Comparison of ENCODE assay signal across 20 cellular contexts in genomic region chr3:100149713-100150112, GRCh38. TPM values are rescaled to one million over a fixed set of nuclear protein-coding genes. Genes with fewer than 3 reads are reported as not detected.
DNase-seq lines count a peak whose midpoint lies in the region; ATAC-seq, FAIRE-seq and TF ChIP-seq lines count a peak whose summit lies in the region.
"Had no signal": no experiment of that assay in that cellular context is flagged by ENCODE, and none has a peak within 500 bp of the region (broad histone marks: within the 10 kb centered on the region; RNA-seq: fewer than 3 reads in every experiment).

No MANE protein-coding gene starts in this region.

- no peaks in the 10 kb centered on the region for H3K23me2 ChIP-seq in H9 (ENCODE audit: insufficient read length, low read depth, low read length, poor library complexity, severe bottlenecking)

- H3K23ac ChIP-seq in H9 (ENCODE audit: insufficient read length, low read depth, low read length): no peak overlapping the region
- no peak overlapping the region for H3K23ac ChIP-seq in mesenchymal stem cell (ENCODE audit: low read length in 2 of 2)

- no peak overlapping the region for H3K4me3 Mint-ChIP-seq in H9
- H3K4me3 Mint-ChIP-seq: activated CD8-positive, alpha-beta T cell treated with anti-CD3 and anti-CD28 coated beads, Interleukin-2, amount 10 ng/mL, durations not matched to agents 7 days and 5 days; activated naive CD8-positive, alpha-beta T cell treated with anti-CD3 and anti-CD28 coated beads, Interleukin-2, amount 10 ng/mL, durations not matched to agents 7 days and 5 days; WTC11 had no signal

- H3K36me3 ChIP-seq in mesenchymal stem cell (ENCODE audit: control insufficient read depth in 1 of 2, insufficient read depth in 2 of 2, low read depth in 1 of 2, low read length in 2 of 2): no peaks in the 10 kb centered on the region
- no peaks in the 10 kb centered on the region for H3K36me3 ChIP-seq in stomach smooth muscle (ENCODE audit: control insufficient read depth in 2 of 2, insufficient read depth in 2 of 2, low read length in 2 of 2)
- no peaks in the 10 kb centered on the region for H3K36me3 ChIP-seq in pancreas

- no peak overlapping the region for H3K4me2 ChIP-seq in H9 (ENCODE audit: insufficient read depth, insufficient read length, low read length)
- no peak overlapping the region for H3K4me2 ChIP-seq in mesenchymal stem cell (ENCODE audit: low read length, poor library complexity, severe bottlenecking)
- H3K4me2 ChIP-seq: PC-9 had no signal

- no peak overlapping the region for H3K56ac ChIP-seq in H9 (ENCODE audit: insufficient read length, low read depth, low read length)

- H3K27me3 Mint-ChIP-seq in H9 (ENCODE audit: low read depth): no peaks in the 10 kb centered on the region
- H3K27me3 Mint-ChIP-seq: activated naive CD8-positive, alpha-beta T cell treated with anti-CD3 and anti-CD28 coated beads, Interleukin-2, amount 10 ng/mL, durations not matched to agents 7 days and 5 days had no signal

- H2BK15ac ChIP-seq in H9 (ENCODE audit: low read depth, low read length) (no peak overlapping the region), mesenchymal stem cell (ENCODE audit: low read depth, poor library complexity, severe bottlenecking) (peak overlapping the region; percentile 80)

- H2AK5ac ChIP-seq in H9 (ENCODE audit: insufficient read length, low read length) (no peak overlapping the region), mesenchymal stem cell (ENCODE audit: low read length, severe bottlenecking) (no peak overlapping the region)

- H3K9me3 ChIP-seq in H9 (ENCODE audit: control insufficient read depth, low read depth, low read length) (no peaks in the 10 kb centered on the region), mesenchymal stem cell (ENCODE audit: control insufficient read depth, low read length) (no peaks in the 10 kb centered on the region), stomach smooth muscle (ENCODE audit: control insufficient read depth in 2 of 2, low read length in 2 of 2) (no peaks in the 10 kb centered on the region), pancreas (no peaks in the 10 kb centered on the region)
- H3K9me3 ChIP-seq: mucosa of descending colon had no signal

- H2BK20ac ChIP-seq in H9 (ENCODE audit: low read depth, low read length, poor library complexity, severe bottlenecking): no peak overlapping the region

- no peak overlapping the region for H3T11ph ChIP-seq in H9 (ENCODE audit: low read length)

- H3K36me3 Mint-ChIP-seq in H9 (ENCODE audit: insufficient read depth in 1 of 3, low read depth in 3 of 3): peaks cover under 1 to 8% (median 6%) of the 10 kb centered on the region in 3 experiments; a peak in 3 of 7 replicates
- H3K36me3 Mint-ChIP-seq: WTC11 had no signal

- no peak overlapping the region for H3K27ac ChIP-seq in H9 (ENCODE audit: insufficient read length, low read depth, low read length)
- H3K27ac ChIP-seq in angular gyrus (ENCODE audit: low read depth, low read length): peak overlapping the region; percentile 3
- no peak overlapping the region for H3K27ac ChIP-seq in mesenchymal stem cell (ENCODE audit: low read length, poor library complexity, severe bottlenecking)
- peak overlapping the region; percentile 47 for H3K27ac ChIP-seq in stomach smooth muscle (ENCODE audit: low read length)
- H3K27ac ChIP-seq in pancreas: no peak overlapping the region
- H3K27ac ChIP-seq: PC-9 had no signal

- H3K9me3 Mint-ChIP-seq in H9: peaks cover 0 to 2% of the 10 kb centered on the region in 2 experiments; a peak in 1 of 5 replicates

- H3K4me3 ChIP-seq in mesenchymal stem cell (ENCODE audit: insufficient read depth in 1 of 2, low read depth in 1 of 2, low read length in 2 of 2) (no peak overlapping the region), stomach smooth muscle (ENCODE audit: low read length in 2 of 2) (no peak overlapping the region), pancreas (no peak overlapping the region)
- H3K4me3 ChIP-seq: dorsolateral prefrontal cortex, mucosa of descending colon, PC-9 had no signal

- no peaks in the 10 kb centered on the region for H3K79me1 ChIP-seq in H9 (ENCODE audit: insufficient read depth, low read depth, low read length, poor library complexity, severe bottlenecking)
- no peaks in the 10 kb centered on the region for H3K79me1 ChIP-seq in mesenchymal stem cell (replicated peaks; ENCODE audit: low read length, poor library complexity, severe bottlenecking)

- DNase-seq in H9 (no peak), mesenchymal stem cell (no peak), NCI-H2107 treated with DMSO at 0.1 percent for 48 hours (lab: John Stamatoyannopoulos, UW; ENCODE audit: unreplicated experiment) (no peak), pancreas (no peak), ureter (ENCODE audit: low spot score) (no peak)
- DNase-seq: activated CD8-positive, alpha-beta T cell treated with anti-CD3 and anti-CD28 coated beads, Interleukin-2, amount 10 ng/mL, durations not matched to agents 7 days and 5 days; activated naive CD8-positive, alpha-beta T cell treated with anti-CD3 and anti-CD28 coated beads, Interleukin-2, amount 10 ng/mL, durations not matched to agents 7 days and 5 days; activated T-cell treated with anti-CD3 and anti-CD28 coated beads, Interleukin-2, amount 50 U/mL, for 48 hours; dorsolateral prefrontal cortex; mucosa of descending colon; NCI-H187 treated with DMSO at 0.1 percent for 48 hours; occipital lobe; PC-9; stimulated activated CD4-positive, alpha-beta T cell treated with anti-CD3 and anti-CD28 coated beads, Interleukin-2, amount 100 ng/mL, for 24 hours; stimulated activated naive CD8-positive, alpha-beta T cell treated with anti-CD3 and anti-CD28 coated beads, Interleukin-15, Interleukin-2, amounts not matched to agents 100 U/mL and 50 U/mL, for 24 hours had no signal

- H3K4ac ChIP-seq in H9 (ENCODE audit: low read depth, low read length) (no peak overlapping the region), mesenchymal stem cell (ENCODE audit: low read depth in 1 of 2, low read length in 2 of 2) (no peak overlapping the region)

- peaks cover 5 to 7% of the 10 kb centered on the region in 2 experiments for H3K4me1 Mint-ChIP-seq in H9

- H2BK120ac ChIP-seq in H9 (ENCODE audit: low read depth, low read length, poor library complexity, severe bottlenecking) (no peak overlapping the region), mesenchymal stem cell (ENCODE audit: low read depth, low read length) (no peak overlapping the region)

- no CpG with 5 or more reads among the region's 4 CpGs for WGBS in H9 (ENCODE audit: extremely low coverage, insufficient read length, low lambda C conversion rate)
- 100% methylated on average over 4 of the region's 4 CpGs for WGBS in mesenchymal stem cell
- 94 to 96% methylated on average over 4 of the region's 4 CpGs for WGBS in pancreas, 2 donors

- H2BK5ac ChIP-seq in H9 (ENCODE audit: insufficient read length, low read length) (no peak overlapping the region), mesenchymal stem cell (ENCODE audit: low read depth, low read length, poor library complexity, severe bottlenecking) (no peak overlapping the region)

- TF ChIP-seq CTCF in H9 (conservative IDR thresholded peaks at IDR 0.05) (no peak), pancreas (IDR thresholded peaks at IDR 0.05) (no peak)

- ATAC-seq in pancreas: no peak
- ATAC-seq: activated CD8-positive, alpha-beta T cell treated with anti-CD3 and anti-CD28 coated beads, Interleukin-2, amount 10 ng/mL, durations not matched to agents 7 days and 5 days; left lobe of liver; mucosa of descending colon; stimulated activated naive CD8-positive, alpha-beta T cell treated with anti-CD3 and anti-CD28 coated beads, Interleukin-15, Interleukin-2, amounts not matched to agents 100 U/mL and 50 U/mL, for 24 hours; WTC11 had no signal

- H3K4me1 ChIP-seq in H9 (ENCODE audit: insufficient read depth, low read length) (no peaks in the 10 kb centered on the region), mesenchymal stem cell (ENCODE audit: control insufficient read depth, insufficient read depth, low read depth, low read length) (no peaks in the 10 kb centered on the region), stomach smooth muscle (ENCODE audit: control insufficient read depth, insufficient read depth, low read length) (no peaks in the 10 kb centered on the region), pancreas (no peaks in the 10 kb centered on the region)

- H2BK12ac ChIP-seq in H9 (ENCODE audit: insufficient read length, low read depth, low read length): no peak overlapping the region
- H2BK12ac ChIP-seq in mesenchymal stem cell (ENCODE audit: low read length in 2 of 2): peak overlapping the region; percentile 7 to 79

- intact Hi-C loops in pancreas (cut with DNase I): no loop called here

- no peak overlapping the region for H4K8ac ChIP-seq in H9 (replicated peaks; ENCODE audit: insufficient read length, low read depth, low read length)
- H4K8ac ChIP-seq in mesenchymal stem cell (ENCODE audit: low read length): peak overlapping the region; percentile 69

- H3K27me3 ChIP-seq in H9 (ENCODE audit: insufficient read depth, low read length): no peaks in the 10 kb centered on the region
- H3K27me3 ChIP-seq in mesenchymal stem cell (ENCODE audit: control insufficient read depth in 1 of 2, insufficient read depth in 1 of 2, low read length in 2 of 2): no peaks in the 10 kb centered on the region
- H3K27me3 ChIP-seq in stomach smooth muscle (ENCODE audit: control insufficient read depth in 1 of 2, insufficient read depth in 2 of 2, low read length in 2 of 2): no peaks in the 10 kb centered on the region
- H3K27me3 ChIP-seq in pancreas: no peaks in the 10 kb centered on the region
- H3K27me3 ChIP-seq: dorsolateral prefrontal cortex had no signal

- H2AFZ ChIP-seq in H9 (ENCODE audit: low read length) (no peak overlapping the region), mesenchymal stem cell (ENCODE audit: low read depth, low read length) (no peak overlapping the region)
- H2AFZ ChIP-seq: PC-9 had no signal

- H3K79me2 ChIP-seq in H9 (ENCODE audit: insufficient read depth, low read length): no peaks in the 10 kb centered on the region

- H4K20me1 ChIP-seq in H9 (ENCODE audit: control insufficient read depth, insufficient read depth, insufficient read length): no peaks in the 10 kb centered on the region

- H3K18ac ChIP-seq in H9 (ENCODE audit: insufficient read length, low read depth, low read length) (peak overlapping the region; percentile 71), mesenchymal stem cell (ENCODE audit: low read depth in 1 of 2, low read length in 2 of 2) (peak overlapping the region in 1 of 2 experiments; percentile 47)

- H3K9ac ChIP-seq in H9 (ENCODE audit: extremely low read depth, insufficient read length, low read length) (no peak overlapping the region), mesenchymal stem cell (ENCODE audit: low read length) (peak overlapping the region; percentile 54), stomach smooth muscle (ENCODE audit: low read length in 2 of 2) (no peak overlapping the region)

- H4K91ac ChIP-seq in H9 (ENCODE audit: insufficient read length, low read depth, low read length) (no peak overlapping the region), mesenchymal stem cell (ENCODE audit: low read length) (no peak overlapping the region)

- no peak overlapping the region; the same call in 1 of the 2 replicates for H3K14ac ChIP-seq in H9 (ENCODE audit: insufficient read depth, low read length)
- H3K14ac ChIP-seq in mesenchymal stem cell (ENCODE audit: low read length in 2 of 2): no peak overlapping the region

- no peak overlapping the region for H4K5ac ChIP-seq in H9 (ENCODE audit: insufficient read length, low read depth, low read length)

- FAIRE-seq in pancreas (lab: Jason Lieb, UNC): no peak

- peak overlapping the region; percentile 11 to 62 (median 32); a peak in 5 of 7 replicates for H3K27ac Mint-ChIP-seq in H9
- H3K27ac Mint-ChIP-seq: activated CD8-positive, alpha-beta T cell treated with anti-CD3 and anti-CD28 coated beads, Interleukin-2, amount 10 ng/mL, durations not matched to agents 7 days and 5 days; activated naive CD8-positive, alpha-beta T cell treated with anti-CD3 and anti-CD28 coated beads, Interleukin-2, amount 10 ng/mL, durations not matched to agents 7 days and 5 days; WTC11 had no signal

RNA-seq across cellular contexts. Expression of gene FILIP1L, which starts 35.4 kb away (rescaled TPM):
- total RNA-seq in H9 (2021) (0.07 and 0.22 TPM in 2 replicates), pancreas (10 to 100 TPM; 12.5 to 37.7 (median 15.8) TPM), ureter (136 TPM)
- polyA plus RNA-seq in mesenchymal stem cell (2013, experiment 1 of 2): 200 TPM
- polyA plus RNA-seq in mesenchymal stem cell (2013, experiment 2 of 2): 198 TPM
- 10 to 100 TPM; 13.6 to 19.0 TPM for polyA plus RNA-seq in pancreas
- total RNA-seq: SK-MEL-5 had no signal

Comparison
In these comparisons a context has a peak if more than half of its experiments do, and no peak if none do; other contexts are left out.
1. H3K27ac ChIP-seq: peak in angular gyrus (single experiment) and stomach smooth muscle (single experiment); none in H9 (single experiment), mesenchymal stem cell (single experiment) and pancreas (0 of 4).
2. RNA of gene FILIP1L, which starts 35.4 kb away (total RNA-seq): 136 TPM in ureter (single experiment) and 12.5 to 37.7 TPM in pancreas; 0.07 to 0.22 TPM in H9; every median in the first group is over 10 times any median in the second.